Comparison of ENCODE assay signal across 18 cellular contexts in genomic region chr15:35312355-35312754, GRCh38.
"Had no signal": no experiment of that assay in that cellular context is flagged by ENCODE, and none has a peak within 500 bp of the region (broad histone marks: within the 10 kb centered on the region; RNA-seq: fewer than 3 reads in every experiment).

No MANE protein-coding gene starts in this region.

- H3K4me3 ChIP-seq: thoracic aorta, upper lobe of left lung had no signal

- H3K27me3 ChIP-seq: upper lobe of left lung had no signal

- H3K27ac ChIP-seq: thoracic aorta, upper lobe of left lung had no signal

- DNase-seq: activated CD4-positive, alpha-beta T cell treated with anti-CD3 and anti-CD28 coated beads for 4 hours; activated CD4-positive, alpha-beta T cell treated with anti-CD3 and anti-CD28 coated beads, Interleukin-2, amount 50 U/mL, for 48 hours; activated CD4-positive, CD25-positive, alpha-beta regulatory T cell; activated effector memory CD4-positive, alpha-beta T cell treated with Interleukin-2 at 50 U/mL for 16 hours; activated naive CD4-positive, alpha-beta T cell treated with anti-CD3 and anti-CD28 coated beads, Interleukin-2, amount 10 ng/mL, durations not matched to agents 7 days and 5 days; activated naive CD8-positive, alpha-beta T cell treated with anti-CD3 and anti-CD28 coated beads, Interleukin-2, amount 50 U/mL, for 24 hours; activated T-cell treated with anti-CD3 and anti-CD28 coated beads, Interleukin-2, amount 50 U/mL, for 72 hours; aorta; caudate nucleus; effector CD4-positive, alpha-beta T cell; glutamatergic neuron; hippocampal formation; left ventricle myocardium superior; retina; stimulated activated CD4-positive, alpha-beta T cell treated with anti-CD3 and anti-CD28 coated beads, Interleukin-4, amount 100 ng/mL, for 24 hours; stimulated activated naive CD4-positive, alpha-beta T cell treated with Interleukin-2 at 50 U/mL for 16 hours; upper lobe of left lung had no signal

- ATAC-seq: activated naive CD8-positive, alpha-beta T cell treated with anti-CD3 and anti-CD28 coated beads, Interleukin-2, amount 50 U/mL, for 24 hours; activated T-cell treated with anti-CD3 and anti-CD28 coated beads, Interleukin-2, amount 50 U/mL, for 72 hours; left ventricle myocardium superior had no signal

- H3K9me3 ChIP-seq: thoracic aorta, upper lobe of left lung had no signal

- H3K36me3 ChIP-seq: thoracic aorta, upper lobe of left lung had no signal
